In genomic region chr11:90493379-90493778, GRCh38 we compare ENCODE assay signal across 24 cellular contexts.
"Had no signal": no experiment of that assay in that cellular context is flagged by ENCODE, and none has a peak within 500 bp of the region (broad histone marks: within the 10 kb centered on the region; RNA-seq: fewer than 3 reads in every experiment).

No MANE protein-coding gene starts in this region.

- H3K27ac ChIP-seq: ascending aorta, body of pancreas, KMS-11, PC-9, SK-N-MC had no signal

- DNase-seq: activated CD4-positive, alpha-beta T cell treated with anti-CD3 and anti-CD28 coated beads for 48 hours; activated CD4-positive, alpha-beta T cell treated with anti-CD3 and anti-CD28 coated beads, Interleukin-2, amount 50 U/mL, for 48 hours; activated CD4-positive, CD25-positive, alpha-beta regulatory T cell treated with anti-CD3 and anti-CD28 coated beads, Interleukin-2, amount 50 U/mL, for 72 hours; activated CD8-positive, alpha-beta memory T cell treated with anti-CD3 and anti-CD28 coated beads, Interleukin-2, amount 10 ng/mL, durations not matched to agents 7 days and 5 days; activated effector memory CD4-positive, alpha-beta T cell treated with Interleukin-2 at 50 U/mL for 16 hours; activated naive CD4-positive, alpha-beta T cell treated with Interleukin-2 at 50 U/mL for 16 hours; activated naive CD8-positive, alpha-beta T cell treated with anti-CD3 and anti-CD28 coated beads, Interleukin-2, amount 50 U/mL, for 24 hours; activated T-cell treated with anti-CD3 and anti-CD28 coated beads, Interleukin-2, amount 50 U/mL, for 24 hours; amniotic stem cell; body of pancreas; central memory CD4-positive, alpha-beta T cell; NCI-H1092 treated with DMSO at 0.1 percent for 48 hours; NCI-H1417 treated with DMSO at 0.1 percent for 48 hours; NCI-H1694; NCI-H2029 treated with DMSO at 0.1 percent for 48 hours; NCI-H510A treated with DMSO at 0.1 percent for 48 hours; PC-9; SIG-M5; T-helper 1 cell had no signal

- FAIRE-seq: bronchial epithelial cell had no signal

- H3K36me3 ChIP-seq: ascending aorta had no signal

- H3K9me3 ChIP-seq: ascending aorta, body of pancreas had no signal

- H3K27me3 ChIP-seq: ascending aorta, body of pancreas had no signal

- ATAC-seq: activated CD8-positive, alpha-beta memory T cell treated with anti-CD3 and anti-CD28 coated beads, Interleukin-2, amount 10 ng/mL, durations not matched to agents 7 days and 5 days; activated naive CD4-positive, alpha-beta T cell treated with anti-CD3 and anti-CD28 coated beads, Interleukin-2, amount 50 U/mL, for 72 hours; activated naive CD8-positive, alpha-beta T cell treated with anti-CD3 and anti-CD28 coated beads, Interleukin-2, amount 50 U/mL, for 24 hours; body of pancreas had no signal

- H3K4me1 ChIP-seq: ascending aorta, body of pancreas had no signal

- H3K9ac ChIP-seq: KMS-11 had no signal

- H3K4me2 ChIP-seq: KMS-11, PC-9 had no signal

- H3K4me3 ChIP-seq: ascending aorta, body of pancreas, PC-9, SK-N-MC had no signal
